ENCODE assay signal across 18 cellular contexts in genomic region chrX:154036513-154036912, GRCh38.
DNase-seq lines count a peak whose midpoint lies in the region; ATAC-seq lines count a peak whose summit lies in the region.
"Had no signal": no experiment of that assay in that cellular context is flagged by ENCODE, and none has a peak within 500 bp of the region (broad histone marks: within the 10 kb centered on the region; RNA-seq: fewer than 3 reads in every experiment).

No MANE protein-coding gene starts in this region.

- no peak overlapping the region for H3K4me3 Mint-ChIP-seq in activated naive CD8-positive, alpha-beta T cell treated with anti-CD3 and anti-CD28 coated beads, Interleukin-2, amount 50 U/mL, for 24 hours
- H3K4me3 Mint-ChIP-seq in stimulated activated effector memory CD8-positive, alpha-beta T cell treated with anti-CD3 and anti-CD28 coated beads, Interleukin-12 subunit alpha, Interleukin-12 subunit beta, amount 100 ng/mL, for 72 hours: peak overlapping the region; percentile 22

- no peak overlapping the region for H3K27ac Mint-ChIP-seq in activated naive CD8-positive, alpha-beta T cell treated with anti-CD3 and anti-CD28 coated beads, Interleukin-2, amount 50 U/mL, for 24 hours
- H3K27ac Mint-ChIP-seq in stimulated activated effector memory CD8-positive, alpha-beta T cell treated with anti-CD3 and anti-CD28 coated beads, Interleukin-12 subunit alpha, Interleukin-12 subunit beta, amount 100 ng/mL, for 72 hours: peak overlapping the region; percentile 80

- no peaks in the 10 kb centered on the region for H3K27me3 ChIP-seq in HUES6 (ENCODE audit: control insufficient read depth, insufficient read depth, low read length)
- H3K27me3 ChIP-seq: right lobe of liver, thyroid gland had no signal

- H3K4me1 ChIP-seq in HUES6 (ENCODE audit: control insufficient read depth, insufficient read depth, low read length): peaks cover 44% of the 10 kb centered on the region

- H3K9ac ChIP-seq in HUES6 (ENCODE audit: low read length): no peak overlapping the region

- no peaks in the 10 kb centered on the region for H3K9me3 Mint-ChIP-seq in activated naive CD8-positive, alpha-beta T cell treated with anti-CD3 and anti-CD28 coated beads, Interleukin-2, amount 50 U/mL, for 24 hours
- no peaks in the 10 kb centered on the region for H3K9me3 Mint-ChIP-seq in stimulated activated effector memory CD8-positive, alpha-beta T cell treated with anti-CD3 and anti-CD28 coated beads, Interleukin-12 subunit alpha, Interleukin-12 subunit beta, amount 100 ng/mL, for 72 hours

- no peaks in the 10 kb centered on the region for H3K27me3 Mint-ChIP-seq in activated naive CD8-positive, alpha-beta T cell treated with anti-CD3 and anti-CD28 coated beads, Interleukin-2, amount 50 U/mL, for 24 hours

- peaks cover 34% of the 10 kb centered on the region for H3K4me1 Mint-ChIP-seq in activated naive CD8-positive, alpha-beta T cell treated with anti-CD3 and anti-CD28 coated beads, Interleukin-2, amount 50 U/mL, for 24 hours
- peaks cover 33% of the 10 kb centered on the region for H3K4me1 Mint-ChIP-seq in stimulated activated effector memory CD8-positive, alpha-beta T cell treated with anti-CD3 and anti-CD28 coated beads, Interleukin-12 subunit alpha, Interleukin-12 subunit beta, amount 100 ng/mL, for 72 hours

- peaks cover 6% of the 10 kb centered on the region for H3K36me3 ChIP-seq in HUES6 (ENCODE audit: control insufficient read depth, insufficient read depth, low read length)
- H3K36me3 ChIP-seq: thyroid gland had no signal

- no peak overlapping the region for H3K4me3 ChIP-seq in HUES6 (ENCODE audit: low read depth, low read length)
- H3K4me3 ChIP-seq: right lobe of liver, thyroid gland had no signal

- peaks cover 20% of the 10 kb centered on the region; the same call in 1 of the 2 replicates for H3K9me3 ChIP-seq in HUES6 (ENCODE audit: control insufficient read depth, insufficient read depth, low read depth, low read length)
- H3K9me3 ChIP-seq: right lobe of liver, thyroid gland had no signal

- peak overlapping the region; percentile 42; the same call in 1 of the 2 replicates for H3K27ac ChIP-seq in HUES6 (ENCODE audit: low read depth, low read length)
- H3K27ac ChIP-seq: right lobe of liver had no signal

- ATAC-seq in activated naive CD8-positive, alpha-beta T cell treated with anti-CD3 and anti-CD28 coated beads, Interleukin-2, amount 50 U/mL, for 24 hours: peak; percentile 29
- ATAC-seq in stimulated activated effector memory CD8-positive, alpha-beta T cell treated with anti-CD3 and anti-CD28 coated beads, Interleukin-12 subunit alpha, Interleukin-12 subunit beta, amount 100 ng/mL, for 72 hours: peak; percentile 73
- ATAC-seq in HG03095 (IDR thresholded peaks at IDR 0.05; ENCODE audit: unreplicated experiment): no peak
- ATAC-seq: left cardiac atrium, PC-3, right lobe of liver had no signal

- peaks cover 9% of the 10 kb centered on the region for H3K36me3 Mint-ChIP-seq in activated naive CD8-positive, alpha-beta T cell treated with anti-CD3 and anti-CD28 coated beads, Interleukin-2, amount 50 U/mL, for 24 hours (ENCODE audit: low read depth)
- H3K36me3 Mint-ChIP-seq in stimulated activated effector memory CD8-positive, alpha-beta T cell treated with anti-CD3 and anti-CD28 coated beads, Interleukin-12 subunit alpha, Interleukin-12 subunit beta, amount 100 ng/mL, for 72 hours: peaks cover 79% of the 10 kb centered on the region

- DNase-seq in stimulated activated CD4-positive, alpha-beta T cell treated with anti-CD3 and anti-CD28 coated beads, Interleukin-1b, Interleukin-23, amount 100 ng/mL, for 48 hours: peak; percentile 25
- no peak for DNase-seq in stimulated activated CD4-positive, alpha-beta T cell treated with anti-CD3 and anti-CD28 coated beads, Interleukin-15, amount 100 ng/mL, for 24 hours
- DNase-seq in activated naive CD8-positive, alpha-beta T cell treated with anti-CD3 and anti-CD28 coated beads, Interleukin-2, amount 50 U/mL, for 24 hours: no peak
- DNase-seq in stimulated activated effector memory CD8-positive, alpha-beta T cell treated with anti-CD3 and anti-CD28 coated beads, Interleukin-12 subunit alpha, Interleukin-12 subunit beta, amount 100 ng/mL, for 72 hours (ENCODE audit: low spot score in 2 of 2): no peak
- DNase-seq in iPS-NIHi7 (ENCODE audit: extremely low spot score): no peak
- no peak for DNase-seq in NCI-H1694 treated with DMSO at 0.1 percent for 48 hours (lab: John Stamatoyannopoulos, UW)
- DNase-seq: IMR-90; left cardiac atrium; midbrain; NCI-H2081; NCI-H526; occipital lobe; PC-3; right lobe of liver; stimulated activated CD4-positive, alpha-beta T cell treated with anti-CD3 and anti-CD28 coated beads, Interleukin-2, amount 100 ng/mL, for 48 hours; thyroid gland had no signal
